10 cellular contexts compared by ENCODE assay signal in the genomic region with DNA sequence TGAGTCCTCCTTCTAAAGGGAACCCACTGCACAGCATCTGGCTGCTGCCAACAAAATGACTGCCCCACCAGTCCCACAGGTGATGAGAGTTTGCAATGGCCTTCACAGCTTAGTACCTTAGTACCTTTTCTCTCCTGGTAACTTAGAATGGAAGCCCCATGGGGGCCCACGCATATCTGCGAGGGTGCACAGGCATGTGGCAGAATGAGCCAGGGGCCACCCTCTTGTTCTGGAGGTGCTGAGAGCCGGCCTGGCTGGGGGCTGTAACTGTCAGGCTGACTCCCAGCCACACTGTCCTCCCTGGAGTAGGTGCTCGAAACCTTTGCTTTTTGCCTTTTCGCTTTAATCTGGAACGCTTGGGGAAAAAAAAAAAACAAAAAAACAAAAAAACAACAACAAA.
DNase-seq lines count a peak whose midpoint lies in the region; ATAC-seq, FAIRE-seq and TF ChIP-seq lines count a peak whose summit lies in the region.
"Had no signal": no experiment of that assay in that cellular context is flagged by ENCODE, and none has a peak within 500 bp of the region (broad histone marks: within the 10 kb centered on the region; RNA-seq: fewer than 3 reads in every experiment).

No MANE protein-coding gene starts in this region.

- H2BK15ac ChIP-seq in IMR-90 (ENCODE audit: low read depth, low read length): no peak overlapping the region

- no peak overlapping the region for H2BK120ac ChIP-seq in IMR-90 (ENCODE audit: low read depth, low read length)

- no peak for TF ChIP-seq POLR2A in IMR-90 (IDR thresholded peaks at IDR 0.05; ENCODE audit: low read depth, low read length)

- H3K18ac ChIP-seq in IMR-90 (ENCODE audit: low read depth, low read length): no peak overlapping the region

- no peaks in the 10 kb centered on the region for H3K9me3 ChIP-seq in IMR-90 (ENCODE audit: control insufficient read depth, insufficient read depth, low read length)
- no peaks in the 10 kb centered on the region for H3K9me3 ChIP-seq in lung (ENCODE audit: control insufficient read depth in 2 of 2, insufficient read depth in 1 of 2, low read length in 1 of 2)
- no peaks in the 10 kb centered on the region for H3K9me3 ChIP-seq in stomach smooth muscle (ENCODE audit: control insufficient read depth in 2 of 2, low read length in 2 of 2)

- dilution Hi-C loops in IMR-90 (cut with HindIII; ENCODE audit: low sequenced_read_pairs, unreplicated experiment): no loop called here

- no peak overlapping the region for H2AK9ac ChIP-seq in IMR-90 (replicated peaks; ENCODE audit: low read depth, low read length, poor library complexity)

- no TSS peak for BruUV-seq in IMR-90 (replicated peaks; lab: Mats Ljungman, UMichigan)

- TF ChIP-seq RAD21 in IMR-90 (IDR thresholded peaks at IDR 0.05; ENCODE audit: low read length): no peak

- no peak for FAIRE-seq in frontal cortex (lab: Jason Lieb, UNC)

- H4K8ac ChIP-seq in IMR-90 (ENCODE audit: low read depth in 2 of 2, low read length in 2 of 2): no peak overlapping the region

- H3K4me2 ChIP-seq in IMR-90 (ENCODE audit: low read depth, low read length): no peak overlapping the region

- peaks cover 25% of the 10 kb centered on the region for H3K4me1 ChIP-seq in IMR-90 (ENCODE audit: control insufficient read depth, insufficient read depth, low read length)
- peaks cover 25 to 34% of the 10 kb centered on the region in 2 donors for H3K4me1 ChIP-seq in lung (ENCODE audit: control insufficient read depth in 2 of 2, insufficient read depth in 2 of 2, low read length in 2 of 2)
- H3K4me1 ChIP-seq in stomach smooth muscle (ENCODE audit: control insufficient read depth, insufficient read depth, low read length): peaks cover 22% of the 10 kb centered on the region

- no peak overlapping the region for H3K9ac ChIP-seq in IMR-90 (ENCODE audit: low read depth, low read length)
- no peak overlapping the region for H3K9ac ChIP-seq in stomach smooth muscle (ENCODE audit: low read length in 2 of 2)

- H3K56ac ChIP-seq in IMR-90 (ENCODE audit: extremely low read depth, insufficient read depth, low read length): no peak overlapping the region

- H3K27me3 ChIP-seq in IMR-90 (ENCODE audit: control insufficient read depth, insufficient read depth, low read length) (no peaks in the 10 kb centered on the region), lung (ENCODE audit: control insufficient read depth, insufficient read depth) (no peaks in the 10 kb centered on the region), stomach smooth muscle (ENCODE audit: control insufficient read depth in 1 of 2, insufficient read depth in 2 of 2, low read length in 2 of 2) (no peaks in the 10 kb centered on the region)

- no peak overlapping the region for H2AFZ ChIP-seq in IMR-90 (replicated peaks; ENCODE audit: low read length, poor library complexity)

- intact Hi-C loops in IMR-90 (cut with micrococcal nuclease): no loop called here

- H3K36me3 ChIP-seq in IMR-90 (ENCODE audit: control insufficient read depth, insufficient read depth, low read length): no peaks in the 10 kb centered on the region
- peaks cover 0 to 1% of the 10 kb centered on the region in 2 donors for H3K36me3 ChIP-seq in lung (ENCODE audit: control insufficient read depth in 2 of 2, insufficient read depth in 2 of 2, low read length in 2 of 2)
- no peaks in the 10 kb centered on the region for H3K36me3 ChIP-seq in stomach smooth muscle (ENCODE audit: control insufficient read depth in 2 of 2, insufficient read depth in 2 of 2, low read length in 2 of 2)

- H3K4me3 ChIP-seq in IMR-90 (ENCODE audit: insufficient read depth, low read depth, low read length) (no peak overlapping the region), lung (no peak overlapping the region), stomach smooth muscle (ENCODE audit: low read length in 2 of 2) (no peak overlapping the region)

- no peak overlapping the region for H2BK20ac ChIP-seq in IMR-90 (ENCODE audit: low read depth, low read length)

- H3K14ac ChIP-seq in IMR-90 (replicated peaks; ENCODE audit: low read depth, low read length): no peak overlapping the region

- H2AK5ac ChIP-seq in IMR-90 (ENCODE audit: low read depth, low read length): peak overlapping the region; percentile 0; the same call in 1 of the 2 replicates

- no peak overlapping the region for H4K5ac ChIP-seq in IMR-90 (ENCODE audit: low read depth, low read length)

- peaks cover 9% of the 10 kb centered on the region; the same call in 1 of the 2 replicates for H3K9me1 ChIP-seq in IMR-90 (ENCODE audit: insufficient read depth, low read length)

- DNase-seq in IMR-90 (no peak), lung (ENCODE audit: low spot score) (no peak), frontal cortex (ENCODE audit: low spot score in 2 of 2) (no peak)
- DNase-seq in stimulated activated CD4-positive, alpha-beta T cell treated with anti-CD3 and anti-CD28 coated beads, Interleukin-4, amount 100 ng/mL, for 24 hours: no peak
- DNase-seq: NCI-H1105 treated with DMSO at 0.1 percent for 48 hours, NCI-H526 had no signal

- H3K4ac ChIP-seq in IMR-90 (ENCODE audit: low read depth, low read length): no peak overlapping the region

- in situ Hi-C loops in IMR-90 (cut with MboI; ENCODE audit: low sequenced_read_pairs): no loop called here

- no peaks in the 10 kb centered on the region for H4K20me1 ChIP-seq in IMR-90 (ENCODE audit: insufficient read depth, low read length)

- no peak overlapping the region for H4K91ac ChIP-seq in IMR-90 (ENCODE audit: insufficient read depth, low read depth, low read length)

- CTCF ChIA-PET in IMR-90 (lab: Yijun Ruan, JAX): interaction anchor here (0.6 kb wide), 1 partner anchor 187 kb away, joined by 3 read pairs; no protein-coding TSS in a partner anchor

- no peak for ATAC-seq in IMR-90 (ENCODE audit: low read depth)
- no peak for ATAC-seq in lung (ENCODE audit: insufficient read depth, low FRiP score)
- ATAC-seq in HG02763 (IDR thresholded peaks at IDR 0.05; ENCODE audit: unreplicated experiment): no peak
- ATAC-seq in HG03039 (IDR thresholded peaks at IDR 0.05; ENCODE audit: unreplicated experiment): no peak

- H3K27ac ChIP-seq in IMR-90 (ENCODE audit: insufficient read depth, low read length): no peak overlapping the region
- H3K27ac ChIP-seq in angular gyrus (ENCODE audit: low read depth, low read length): peak overlapping the region; percentile 84
- peak overlapping the region; percentile 72 to 81 for H3K27ac ChIP-seq in lung (ENCODE audit: low read depth in 1 of 2, low read length in 1 of 2)
- peak overlapping the region; percentile 70 for H3K27ac ChIP-seq in stomach smooth muscle (ENCODE audit: low read length)

- no peak for TF ChIP-seq CTCF in IMR-90 (conservative IDR thresholded peaks at IDR 0.05; ENCODE audit: low read depth, low read length)
- no peak for TF ChIP-seq CTCF in lung (IDR thresholded peaks at IDR 0.05; ENCODE audit: control extremely low read depth, extremely low read depth)

- H3K23ac ChIP-seq in IMR-90 (ENCODE audit: low read depth, low read length): no peak overlapping the region

- POLR2A ChIA-PET in IMR-90 (lab: Charles Lee; ENCODE audit: unreplicated experiment): no interaction called here

- WGBS in IMR-90 (ENCODE audit: extremely low coverage in 2 of 2, insufficient read length in 1 of 2), 2 experiments: no CpG with 5 or more reads among the region's 6 CpGs
- 90 to 92% methylated on average over 6 of the region's 6 CpGs for WGBS in lung, 2 donors

- H2BK5ac ChIP-seq in IMR-90 (ENCODE audit: low read depth, low read length, poor library complexity, severe bottlenecking): no peak overlapping the region

- H3K79me1 ChIP-seq in IMR-90 (ENCODE audit: low read depth in 1 of 2, low read length in 2 of 2): peaks cover 9 to 10% of the 10 kb centered on the region in 2 experiments; a peak in 2 of 4 replicates

TF ChIP-seq in IMR-90, 13 proteins besides CTCF, POLR2A, EP300 and RAD21:
- no peak for TF ChIP-seq BHLHE40 (IDR thresholded peaks at IDR 0.05; ENCODE audit: low read depth, low read length)
